Comparison of ENCODE assay signal across 1 cellular context in the genomic region with DNA sequence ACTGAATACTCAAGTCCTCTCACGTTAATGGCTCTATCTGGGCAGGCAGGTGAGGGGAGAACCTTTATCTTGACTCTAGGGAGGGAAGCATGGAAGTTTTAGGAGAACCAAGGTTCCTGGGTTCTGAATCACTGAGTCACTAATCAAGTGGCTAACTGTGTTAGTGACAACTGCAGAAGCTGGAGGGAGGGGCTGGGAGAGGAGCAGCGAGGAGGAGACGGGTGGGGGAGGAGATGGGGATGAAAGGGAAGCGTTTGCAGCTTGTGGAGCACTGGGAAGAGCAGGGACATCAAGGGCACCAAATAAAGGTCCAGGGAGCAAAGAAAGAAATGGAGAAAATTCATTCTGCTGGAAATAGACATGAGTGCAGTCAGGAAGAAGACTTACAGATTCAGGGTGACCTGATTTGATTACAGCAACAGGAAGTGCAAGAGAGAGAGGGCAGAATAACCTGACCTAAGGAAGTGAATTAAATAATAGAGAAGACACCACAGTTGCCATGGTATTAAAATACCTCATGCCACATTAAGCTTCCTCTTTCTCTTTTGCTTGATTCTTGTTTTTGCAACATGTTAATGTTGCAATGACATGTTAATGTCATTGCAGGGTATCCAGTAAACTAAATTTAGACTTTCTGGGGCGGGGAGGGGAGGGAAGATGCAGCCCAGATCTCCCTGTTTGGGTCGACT.
TF ChIP-seq lines count a peak whose summit lies in the region.

No MANE protein-coding gene starts in this region.

TF ChIP-seq in GM23338, 12 proteins besides CTCF, POLR2A, EP300 and RAD21 (continued from another document):
- TF ChIP-seq EZH2 (IDR thresholded peaks at IDR 0.05; ENCODE audit: low read depth, unreplicated experiment) (no peak), EZH2phosphoT487 (IDR thresholded peaks at IDR 0.05; ENCODE audit: unreplicated experiment) (no peak), JUNB (IDR thresholded peaks at IDR 0.05; ENCODE audit: unreplicated experiment) (no peak), CREB1 (CRISPR knock-in tag; IDR thresholded peaks at IDR 0.05; ENCODE audit: low read depth) (no peak)
- TF ChIP-seq, protein P1, sequence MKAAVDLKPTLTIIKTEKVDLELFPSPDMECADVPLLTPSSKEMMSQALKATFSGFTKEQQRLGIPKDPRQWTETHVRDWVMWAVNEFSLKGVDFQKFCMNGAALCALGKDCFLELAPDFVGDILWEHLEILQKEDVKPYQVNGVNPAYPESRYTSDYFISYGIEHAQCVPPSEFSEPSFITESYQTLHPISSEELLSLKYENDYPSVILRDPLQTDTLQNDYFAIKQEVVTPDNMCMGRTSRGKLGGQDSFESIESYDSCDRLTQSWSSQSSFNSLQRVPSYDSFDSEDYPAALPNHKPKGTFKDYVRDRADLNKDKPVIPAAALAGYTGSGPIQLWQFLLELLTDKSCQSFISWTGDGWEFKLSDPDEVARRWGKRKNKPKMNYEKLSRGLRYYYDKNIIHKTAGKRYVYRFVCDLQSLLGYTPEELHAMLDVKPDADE (IDR thresholded peaks at IDR 0.05) = no peak
